ENCODE assay signal across 1 cellular context in the genomic region with DNA sequence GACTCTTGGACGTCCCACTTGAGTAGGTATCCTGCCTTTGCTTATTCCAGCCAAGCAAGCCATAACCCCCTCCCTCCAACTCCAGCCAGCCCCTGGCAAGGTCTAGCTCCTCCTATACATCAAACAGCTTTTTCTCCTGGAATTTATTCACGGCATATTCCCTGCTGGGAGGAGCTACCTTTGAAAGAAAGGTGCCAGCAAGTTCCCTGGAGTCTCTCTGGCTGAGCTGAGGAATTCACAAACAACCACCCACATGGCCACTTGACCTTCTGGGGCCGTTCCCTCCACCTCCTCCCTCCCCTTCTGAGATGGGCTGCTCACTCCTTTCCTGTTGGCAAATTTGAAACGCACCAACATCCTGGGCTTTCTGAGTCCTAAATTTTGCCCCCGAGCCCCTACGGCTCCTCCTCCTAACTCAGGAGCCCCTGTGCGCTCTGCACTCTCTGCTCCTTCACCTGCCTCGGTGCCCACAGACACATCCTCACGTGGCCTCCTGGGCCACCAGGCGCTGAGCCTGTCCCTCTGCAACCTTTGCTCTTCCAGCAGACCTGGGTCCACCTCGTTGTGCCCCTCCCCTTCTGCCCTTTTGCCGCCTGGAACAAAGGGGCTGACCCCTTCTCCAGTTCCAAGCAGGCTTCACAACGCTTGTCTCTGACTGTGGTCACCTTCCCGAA.
TF ChIP-seq lines count a peak whose summit lies in the region.

No MANE protein-coding gene starts in this region.

TF ChIP-seq in HepG2, 621 proteins besides CTCF, POLR2A, EP300 and RAD21 (continued from another document and continues in another):
- TF ChIP-seq SUZ12 (IDR thresholded peaks at IDR 0.05; ENCODE audit: low read depth, low read length) (no peak), ZNF761 (CRISPR knock-in tag; conservative IDR thresholded peaks at IDR 0.05) (0 out of 2 replicates have a peak, but pooled peaks have one; percentile 30), BCL6 (CRISPR knock-in tag; IDR thresholded peaks at IDR 0.05) (peak; percentile 61; the same call in 1 of the 2 replicates), RBM22 (optimal IDR thresholded peaks at IDR 0.05; ENCODE audit: low read length) (no peak), SOX6 (IDR thresholded peaks at IDR 0.05) (no peak), SOX6 (CRISPR knock-in tag; IDR thresholded peaks at IDR 0.05) (peak; percentile 81), SP140L (CRISPR knock-in tag; IDR thresholded peaks at IDR 0.05; ENCODE audit: borderline replicate concordance) (no peak), KDM1A (CRISPR knock-in tag; IDR thresholded peaks at IDR 0.05) (no peak), SCMH1 (CRISPR knock-in tag; IDR thresholded peaks at IDR 0.05; ENCODE audit: borderline replicate concordance) (no peak), DMAP1 (CRISPR knock-in tag; IDR thresholded peaks at IDR 0.05) (peak; percentile 82), ZBTB8A (CRISPR knock-in tag; IDR thresholded peaks at IDR 0.05; ENCODE audit: borderline replicate concordance, low read depth) (no peak), SP1 (IDR thresholded peaks at IDR 0.05) (no peak), SP1 (CRISPR knock-in tag; IDR thresholded peaks at IDR 0.05) (peak; percentile 46; the same call in 1 of the 2 replicates), LCORL (IDR thresholded peaks at IDR 0.05) (no peak), LCORL (CRISPR knock-in tag; IDR thresholded peaks at IDR 0.05) (peak; percentile 70; the same call in 1 of the 2 replicates), ZNF12 (CRISPR knock-in tag; IDR thresholded peaks at IDR 0.05) (no peak), ZNF3 (CRISPR knock-in tag; IDR thresholded peaks at IDR 0.05) (no peak), KDM2A (CRISPR knock-in tag; IDR thresholded peaks at IDR 0.05; ENCODE audit: borderline replicate concordance, low read depth) (peak; percentile 35; the same call in 1 of the 2 replicates), HNF4G (IDR thresholded peaks at IDR 0.05; ENCODE audit: borderline replicate concordance, low read depth, low read length) (peak; percentile 88), HNF4G (CRISPR knock-in tag; IDR thresholded peaks at IDR 0.05; ENCODE audit: borderline replicate concordance, low read depth) (peak; percentile 95), KAT2B (IDR thresholded peaks at IDR 0.05; ENCODE audit: borderline replicate concordance, low read depth, low read length) (no peak), ZNF317 (CRISPR knock-in tag; IDR thresholded peaks at IDR 0.05) (no peak), ATF7-NPFF (CRISPR knock-in tag; IDR thresholded peaks at IDR 0.05; ENCODE audit: low read depth) (peak; percentile 40; the same call in 1 of the 2 replicates), SIN3A (IDR thresholded peaks at IDR 0.05; ENCODE audit: borderline replicate concordance, low read depth, low read length) (no peak), HNRNPK (IDR thresholded peaks at IDR 0.05; ENCODE audit: low read depth, low read length, poor library complexity, severe bottlenecking) (no peak), ZNF264 (CRISPR knock-in tag; IDR thresholded peaks at IDR 0.05) (0 out of 2 replicates have a peak, but pooled peaks have one; percentile 42), ZNF792 (CRISPR knock-in tag; IDR thresholded peaks at IDR 0.05) (peak; percentile 30; the same call in 1 of the 2 replicates), POLR2AphosphoS5 (IDR thresholded peaks at IDR 0.05; ENCODE audit: low read depth, low read length) (no peak; the same call in 1 of the 2 replicates), CAMTA2 (CRISPR knock-in tag; IDR thresholded peaks at IDR 0.05; ENCODE audit: borderline replicate concordance) (peak; percentile 43; the same call in 1 of the 2 replicates), ZFP36L2 (CRISPR knock-in tag; IDR thresholded peaks at IDR 0.05) (no peak), ZNF850 (CRISPR knock-in tag; conservative IDR thresholded peaks at IDR 0.05) (no peak), ZFP62 (CRISPR knock-in tag; IDR thresholded peaks at IDR 0.05) (no peak), ZEB1 (IDR thresholded peaks at IDR 0.05; ENCODE audit: insufficient replicate concordance, low read depth) (no peak), SATB2 (CRISPR knock-in tag; IDR thresholded peaks at IDR 0.05) (no peak), MIXL1 (CRISPR knock-in tag; IDR thresholded peaks at IDR 0.05) (no peak), ZNF274 (CRISPR knock-in tag; IDR thresholded peaks at IDR 0.05) (0 out of 2 replicates have a peak, but pooled peaks have one; percentile 59), PCBP1 (IDR thresholded peaks at IDR 0.05; ENCODE audit: borderline replicate concordance, low read depth, low read length) (no peak), ZNF713 (CRISPR knock-in tag; IDR thresholded peaks at IDR 0.05) (no peak), AGO2 (optimal IDR thresholded peaks at IDR 0.05; ENCODE audit: low read depth, low read length) (peak; percentile 36), BHLHE40 (IDR thresholded peaks at IDR 0.05; ENCODE audit: low read length) (peak; percentile 55), PRMT3 (CRISPR knock-in tag; IDR thresholded peaks at IDR 0.05; ENCODE audit: borderline replicate concordance, low read depth) (no peak), ELF1 (CRISPR knock-in tag; IDR thresholded peaks at IDR 0.05) (no peak), ATF7 (IDR thresholded peaks at IDR 0.05) (no peak), ATF7 (CRISPR knock-in tag; IDR thresholded peaks at IDR 0.05) (no peak), MLLT10 (CRISPR knock-in tag; IDR thresholded peaks at IDR 0.05) (no peak), TSC22D2 (CRISPR knock-in tag; IDR thresholded peaks at IDR 0.05; ENCODE audit: borderline replicate concordance) (peak; percentile 39; the same call in 1 of the 2 replicates), ZNF615 (CRISPR knock-in tag; IDR thresholded peaks at IDR 0.05; ENCODE audit: borderline replicate concordance) (no peak), ZFY (CRISPR knock-in tag; IDR thresholded peaks at IDR 0.05) (no peak), ZNF251 (CRISPR knock-in tag; IDR thresholded peaks at IDR 0.05) (no peak), ZSCAN29 (CRISPR knock-in tag; conservative IDR thresholded peaks at IDR 0.05) (0 out of 2 replicates have a peak, but pooled peaks have one; percentile 52), TCF7 (IDR thresholded peaks at IDR 0.05; ENCODE audit: low read depth) (peak; percentile 37; the same call in 1 of the 2 replicates), FOXK1 (CRISPR knock-in tag; IDR thresholded peaks at IDR 0.05; ENCODE audit: borderline replicate concordance, low read depth) (no peak)
- TF ChIP-seq, protein P1, sequence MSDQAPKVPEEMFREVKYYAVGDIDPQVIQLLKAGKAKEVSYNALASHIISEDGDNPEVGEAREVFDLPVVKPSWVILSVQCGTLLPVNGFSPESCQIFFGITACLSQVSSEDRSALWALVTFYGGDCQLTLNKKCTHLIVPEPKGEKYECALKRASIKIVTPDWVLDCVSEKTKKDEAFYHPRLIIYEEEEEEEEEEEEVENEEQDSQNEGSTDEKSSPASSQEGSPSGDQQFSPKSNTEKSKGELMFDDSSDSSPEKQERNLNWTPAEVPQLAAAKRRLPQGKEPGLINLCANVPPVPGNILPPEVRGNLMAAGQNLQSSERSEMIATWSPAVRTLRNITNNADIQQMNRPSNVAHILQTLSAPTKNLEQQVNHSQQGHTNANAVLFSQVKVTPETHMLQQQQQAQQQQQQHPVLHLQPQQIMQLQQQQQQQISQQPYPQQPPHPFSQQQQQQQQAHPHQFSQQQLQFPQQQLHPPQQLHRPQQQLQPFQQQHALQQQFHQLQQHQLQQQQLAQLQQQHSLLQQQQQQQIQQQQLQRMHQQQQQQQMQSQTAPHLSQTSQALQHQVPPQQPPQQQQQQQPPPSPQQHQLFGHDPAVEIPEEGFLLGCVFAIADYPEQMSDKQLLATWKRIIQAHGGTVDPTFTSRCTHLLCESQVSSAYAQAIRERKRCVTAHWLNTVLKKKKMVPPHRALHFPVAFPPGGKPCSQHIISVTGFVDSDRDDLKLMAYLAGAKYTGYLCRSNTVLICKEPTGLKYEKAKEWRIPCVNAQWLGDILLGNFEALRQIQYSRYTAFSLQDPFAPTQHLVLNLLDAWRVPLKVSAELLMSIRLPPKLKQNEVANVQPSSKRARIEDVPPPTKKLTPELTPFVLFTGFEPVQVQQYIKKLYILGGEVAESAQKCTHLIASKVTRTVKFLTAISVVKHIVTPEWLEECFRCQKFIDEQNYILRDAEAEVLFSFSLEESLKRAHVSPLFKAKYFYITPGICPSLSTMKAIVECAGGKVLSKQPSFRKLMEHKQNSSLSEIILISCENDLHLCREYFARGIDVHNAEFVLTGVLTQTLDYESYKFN (CRISPR knock-in tag; conservative IDR thresholded peaks at IDR 0.05), result peak; percentile 87
- TF ChIP-seq, protein P2, sequence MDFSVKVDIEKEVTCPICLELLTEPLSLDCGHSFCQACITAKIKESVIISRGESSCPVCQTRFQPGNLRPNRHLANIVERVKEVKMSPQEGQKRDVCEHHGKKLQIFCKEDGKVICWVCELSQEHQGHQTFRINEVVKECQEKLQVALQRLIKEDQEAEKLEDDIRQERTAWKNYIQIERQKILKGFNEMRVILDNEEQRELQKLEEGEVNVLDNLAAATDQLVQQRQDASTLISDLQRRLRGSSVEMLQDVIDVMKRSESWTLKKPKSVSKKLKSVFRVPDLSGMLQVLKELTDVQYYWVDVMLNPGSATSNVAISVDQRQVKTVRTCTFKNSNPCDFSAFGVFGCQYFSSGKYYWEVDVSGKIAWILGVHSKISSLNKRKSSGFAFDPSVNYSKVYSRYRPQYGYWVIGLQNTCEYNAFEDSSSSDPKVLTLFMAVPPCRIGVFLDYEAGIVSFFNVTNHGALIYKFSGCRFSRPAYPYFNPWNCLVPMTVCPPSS (IDR thresholded peaks at IDR 0.05), result no peak
- TF ChIP-seq, protein P3, sequence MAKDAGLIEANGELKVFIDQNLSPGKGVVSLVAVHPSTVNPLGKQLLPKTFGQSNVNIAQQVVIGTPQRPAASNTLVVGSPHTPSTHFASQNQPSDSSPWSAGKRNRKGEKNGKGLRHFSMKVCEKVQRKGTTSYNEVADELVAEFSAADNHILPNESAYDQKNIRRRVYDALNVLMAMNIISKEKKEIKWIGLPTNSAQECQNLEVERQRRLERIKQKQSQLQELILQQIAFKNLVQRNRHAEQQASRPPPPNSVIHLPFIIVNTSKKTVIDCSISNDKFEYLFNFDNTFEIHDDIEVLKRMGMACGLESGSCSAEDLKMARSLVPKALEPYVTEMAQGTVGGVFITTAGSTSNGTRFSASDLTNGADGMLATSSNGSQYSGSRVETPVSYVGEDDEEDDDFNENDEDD (CRISPR knock-in tag; IDR thresholded peaks at IDR 0.05; ENCODE audit: borderline replicate concordance), result peak; percentile 77; the same call in 1 of the 2 replicates
- TF ChIP-seq, protein P4, sequence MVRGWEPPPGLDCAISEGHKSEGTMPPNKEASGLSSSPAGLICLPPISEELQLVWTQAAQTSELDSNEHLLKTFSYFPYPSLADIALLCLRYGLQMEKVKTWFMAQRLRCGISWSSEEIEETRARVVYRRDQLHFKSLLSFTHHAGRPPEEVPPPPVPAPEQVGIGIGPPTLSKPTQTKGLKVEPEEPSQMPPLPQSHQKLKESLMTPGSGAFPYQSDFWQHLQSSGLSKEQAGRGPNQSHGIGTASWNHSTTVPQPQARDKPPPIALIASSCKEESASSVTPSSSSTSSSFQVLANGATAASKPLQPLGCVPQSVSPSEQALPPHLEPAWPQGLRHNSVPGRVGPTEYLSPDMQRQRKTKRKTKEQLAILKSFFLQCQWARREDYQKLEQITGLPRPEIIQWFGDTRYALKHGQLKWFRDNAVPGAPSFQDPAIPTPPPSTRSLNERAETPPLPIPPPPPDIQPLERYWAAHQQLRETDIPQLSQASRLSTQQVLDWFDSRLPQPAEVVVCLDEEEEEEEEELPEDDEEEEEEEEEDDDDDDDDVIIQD (CRISPR knock-in tag; IDR thresholded peaks at IDR 0.05; ENCODE audit: low read depth), result peak; percentile 36; the same call in 1 of the 2 replicates
- TF ChIP-seq, protein P5, sequence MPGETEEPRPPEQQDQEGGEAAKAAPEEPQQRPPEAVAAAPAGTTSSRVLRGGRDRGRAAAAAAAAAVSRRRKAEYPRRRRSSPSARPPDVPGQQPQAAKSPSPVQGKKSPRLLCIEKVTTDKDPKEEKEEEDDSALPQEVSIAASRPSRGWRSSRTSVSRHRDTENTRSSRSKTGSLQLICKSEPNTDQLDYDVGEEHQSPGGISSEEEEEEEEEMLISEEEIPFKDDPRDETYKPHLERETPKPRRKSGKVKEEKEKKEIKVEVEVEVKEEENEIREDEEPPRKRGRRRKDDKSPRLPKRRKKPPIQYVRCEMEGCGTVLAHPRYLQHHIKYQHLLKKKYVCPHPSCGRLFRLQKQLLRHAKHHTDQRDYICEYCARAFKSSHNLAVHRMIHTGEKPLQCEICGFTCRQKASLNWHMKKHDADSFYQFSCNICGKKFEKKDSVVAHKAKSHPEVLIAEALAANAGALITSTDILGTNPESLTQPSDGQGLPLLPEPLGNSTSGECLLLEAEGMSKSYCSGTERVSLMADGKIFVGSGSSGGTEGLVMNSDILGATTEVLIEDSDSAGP (CRISPR knock-in tag; IDR thresholded peaks at IDR 0.05; ENCODE audit: borderline replicate concordance), result peak; percentile 50; the same call in 1 of the 2 replicates
- TF ChIP-seq, protein P6, sequence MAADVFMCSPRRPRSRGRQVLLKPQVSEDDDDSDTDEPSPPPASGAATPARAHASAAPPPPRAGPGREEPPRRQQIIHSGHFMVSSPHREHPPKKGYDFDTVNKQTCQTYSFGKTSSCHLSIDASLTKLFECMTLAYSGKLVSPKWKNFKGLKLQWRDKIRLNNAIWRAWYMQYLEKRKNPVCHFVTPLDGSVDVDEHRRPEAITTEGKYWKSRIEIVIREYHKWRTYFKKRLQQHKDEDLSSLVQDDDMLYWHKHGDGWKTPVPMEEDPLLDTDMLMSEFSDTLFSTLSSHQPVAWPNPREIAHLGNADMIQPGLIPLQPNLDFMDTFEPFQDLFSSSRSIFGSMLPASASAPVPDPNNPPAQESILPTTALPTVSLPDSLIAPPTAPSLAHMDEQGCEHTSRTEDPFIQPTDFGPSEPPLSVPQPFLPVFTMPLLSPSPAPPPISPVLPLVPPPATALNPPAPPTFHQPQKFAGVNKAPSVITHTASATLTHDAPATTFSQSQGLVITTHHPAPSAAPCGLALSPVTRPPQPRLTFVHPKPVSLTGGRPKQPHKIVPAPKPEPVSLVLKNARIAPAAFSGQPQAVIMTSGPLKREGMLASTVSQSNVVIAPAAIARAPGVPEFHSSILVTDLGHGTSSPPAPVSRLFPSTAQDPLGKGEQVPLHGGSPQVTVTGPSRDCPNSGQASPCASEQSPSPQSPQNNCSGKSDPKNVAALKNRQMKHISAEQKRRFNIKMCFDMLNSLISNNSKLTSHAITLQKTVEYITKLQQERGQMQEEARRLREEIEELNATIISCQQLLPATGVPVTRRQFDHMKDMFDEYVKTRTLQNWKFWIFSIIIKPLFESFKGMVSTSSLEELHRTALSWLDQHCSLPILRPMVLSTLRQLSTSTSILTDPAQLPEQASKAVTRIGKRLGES (CRISPR knock-in tag; IDR thresholded peaks at IDR 0.05; ENCODE audit: borderline replicate concordance), result no peak
